In the genomic region with DNA sequence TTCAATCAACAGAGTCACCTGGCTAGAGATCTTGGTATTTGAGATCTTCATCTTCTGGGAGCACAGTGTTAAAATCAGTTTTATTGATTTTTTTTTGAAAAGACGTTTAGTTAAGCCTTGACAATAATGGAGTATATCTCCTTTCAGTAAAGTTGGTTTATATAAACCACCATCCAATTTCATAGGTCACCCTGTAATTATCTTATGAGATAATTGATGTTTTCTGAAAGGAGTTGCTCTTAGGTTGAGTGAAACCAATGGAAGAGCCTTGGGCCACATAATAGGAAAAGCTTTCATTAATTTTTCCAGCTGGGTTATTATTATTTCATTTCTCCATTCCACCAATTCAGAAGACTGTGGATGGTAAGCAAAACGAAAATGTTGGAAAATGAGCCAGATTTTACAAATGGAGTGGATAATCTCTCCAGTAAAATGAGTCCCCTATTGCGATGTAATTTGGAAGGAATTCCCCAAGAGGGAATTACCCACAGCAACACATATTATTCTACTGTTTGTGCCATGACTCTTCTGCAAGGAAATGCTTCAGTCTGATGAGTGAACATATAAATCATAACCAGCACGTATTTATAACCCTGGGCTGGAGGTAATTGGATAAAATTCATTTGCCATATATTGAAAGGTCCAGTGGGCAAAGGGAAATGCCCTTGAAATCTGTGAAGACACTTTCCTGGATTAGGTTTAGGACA, we compare ENCODE assay signal across 22 cellular contexts. TPM values are rescaled to one million over a fixed set of nuclear protein-coding genes. Genes with fewer than 3 reads are reported as not detected.
A peak's percentile ranks its signal among the peaks of the same experiment; 100 is the strongest.
DNase-seq lines count a peak whose midpoint lies in the region; ATAC-seq, FAIRE-seq and TF ChIP-seq lines count a peak whose summit lies in the region.
"Had no signal": no experiment of that assay in that cellular context is flagged by ENCODE, and none has a peak within 500 bp of the region (broad histone marks: within the 10 kb centered on the region; RNA-seq: fewer than 3 reads in every experiment).

No MANE protein-coding gene starts in this region.

- H3K36me3 ChIP-seq in ACC112 (ENCODE audit: insufficient read depth, low read length) = no peaks in the 10 kb centered on the region

- H3K27ac Mint-ChIP-seq in activated T-helper 1 cell treated with anti-CD3 and anti-CD28 coated beads, Interleukin-12 subunit alpha, Interleukin-12 subunit beta, Interleukin-2, Interleukin-4 antibody, amounts not matched to agents 30 ng/mL and 10 ng/mL and 1 ng/mL, durations not matched to agents 14 hours and 24 hours and 36 hours = no peak overlapping the region
- H3K27ac Mint-ChIP-seq: activated T-cell treated with anti-CD3 and anti-CD28 coated beads, Interleukin-2, amount 50 U/mL, for 24 hours had no signal

- peaks cover 33% of the 10 kb centered on the region for H3K27me3 Mint-ChIP-seq in activated T-helper 1 cell treated with anti-CD3 and anti-CD28 coated beads, Interleukin-12 subunit alpha, Interleukin-12 subunit beta, Interleukin-2, Interleukin-4 antibody, amounts not matched to agents 30 ng/mL and 10 ng/mL and 1 ng/mL, durations not matched to agents 14 hours and 24 hours and 36 hours (ENCODE audit: insufficient read depth)

- ATAC-seq in omental fat pad (ENCODE audit: low FRiP score) = no peak
- ATAC-seq: A549 had no signal

- no peaks in the 10 kb centered on the region for H3K9me3 Mint-ChIP-seq in activated T-helper 1 cell treated with anti-CD3 and anti-CD28 coated beads, Interleukin-12 subunit alpha, Interleukin-12 subunit beta, Interleukin-2, Interleukin-4 antibody, amounts not matched to agents 30 ng/mL and 10 ng/mL and 1 ng/mL, durations not matched to agents 14 hours and 24 hours and 36 hours
- H3K9me3 Mint-ChIP-seq: activated T-cell treated with anti-CD3 and anti-CD28 coated beads, Interleukin-2, amount 50 U/mL, for 24 hours had no signal

- peak overlapping the region; percentile 10 for H2AFZ ChIP-seq in ACC112 (ENCODE audit: low read length, unreplicated experiment)

- TF ChIP-seq CTCF in omental fat pad (IDR thresholded peaks at IDR 0.05) = no peak

- peak; percentile 49 for FAIRE-seq in GM19239 (lab: Jason Lieb, UNC)
- FAIRE-seq: A549 had no signal

- intact Hi-C loops in activated T-helper 1 cell treated with anti-CD3 and anti-CD28 coated beads, Interleukin-12 subunit alpha, Interleukin-12 subunit beta, Interleukin-2, Interleukin-4 antibody, amounts not matched to agents 30 ng/mL and 10 ng/mL and 1 ng/mL, durations not matched to agents 14 hours and 24 hours and 36 hours (cut with micrococcal nuclease) = no loop called here

- no peaks in the 10 kb centered on the region for H3K27me3 ChIP-seq in ACC112 (ENCODE audit: insufficient read depth, low read length)

- H3K27ac ChIP-seq in ACC112 (ENCODE audit: low read depth, low read length) = peak overlapping the region; percentile 63; the same call in 1 of the 2 replicates
- H3K27ac ChIP-seq: A549, RWPE1, skin epidermis, VCaP had no signal

- no peak for DNase-seq in GM19239 (ENCODE audit: insufficient read length, low spot score)
- DNase-seq in NCI-H2227 treated with DMSO at 0.1 percent for 48 hours (lab: John Stamatoyannopoulos, UW) = peak; percentile 28
- peak; percentile 13 for DNase-seq in glomerular visceral epithelial cell (ENCODE audit: extremely low spot score)
- DNase-seq in AML-193 (lab: John Stamatoyannopoulos, UW) = no peak
- DNase-seq in omental fat pad (ENCODE audit: low spot score) = no peak
- no peak for DNase-seq in activated T-helper 1 cell treated with anti-CD3 and anti-CD28 coated beads, Interleukin-12 subunit alpha, Interleukin-12 subunit beta, Interleukin-2, Interleukin-4 antibody, amounts not matched to agents 30 ng/mL and 10 ng/mL and 1 ng/mL, durations not matched to agents 14 hours and 24 hours and 36 hours (ENCODE audit: low spot score)
- DNase-seq in anterior cingulate cortex (lab: John Stamatoyannopoulos, UW) = no peak
- DNase-seq: activated CD4-positive, alpha-beta T cell treated with anti-CD3 and anti-CD28 coated beads for 48 hours; activated naive CD4-positive, alpha-beta T cell; activated T-cell treated with anti-CD3 and anti-CD28 coated beads, Interleukin-2, amount 50 U/mL, for 24 hours; cortex of kidney; DMS79 treated with DMSO at 0.1 percent for 48 hours; kidney glomerular epithelial cell; NCI-H1436; NCI-H2171 treated with DMSO at 0.1 percent for 48 hours; stimulated activated CD4-positive, alpha-beta T cell treated with anti-CD3 and anti-CD28 coated beads, Interleukin-2, amount 100 ng/mL, for 24 hours had no signal

- no peaks in the 10 kb centered on the region for H3K4me1 Mint-ChIP-seq in activated T-helper 1 cell treated with anti-CD3 and anti-CD28 coated beads, Interleukin-12 subunit alpha, Interleukin-12 subunit beta, Interleukin-2, Interleukin-4 antibody, amounts not matched to agents 30 ng/mL and 10 ng/mL and 1 ng/mL, durations not matched to agents 14 hours and 24 hours and 36 hours (ENCODE audit: low read depth)

- peak overlapping the region; percentile 42; the same call in 1 of the 2 replicates for H3K4me3 ChIP-seq in ACC112 (ENCODE audit: low read depth, low read length)
- H3K4me3 ChIP-seq: A549, skin epidermis had no signal

- H3K79me2 ChIP-seq in ACC112 (ENCODE audit: control insufficient read depth, insufficient read depth, low read length, unreplicated experiment) = no peaks in the 10 kb centered on the region

- no peak overlapping the region for H3K4me3 Mint-ChIP-seq in activated T-helper 1 cell treated with anti-CD3 and anti-CD28 coated beads, Interleukin-12 subunit alpha, Interleukin-12 subunit beta, Interleukin-2, Interleukin-4 antibody, amounts not matched to agents 30 ng/mL and 10 ng/mL and 1 ng/mL, durations not matched to agents 14 hours and 24 hours and 36 hours
- H3K4me3 Mint-ChIP-seq: activated T-cell treated with anti-CD3 and anti-CD28 coated beads, Interleukin-2, amount 50 U/mL, for 24 hours had no signal

- H3K4me1 ChIP-seq in ACC112 (ENCODE audit: control insufficient read depth, insufficient read depth, low read length, unreplicated experiment) = peaks cover 21% of the 10 kb centered on the region

- no peaks in the 10 kb centered on the region for H3K36me3 Mint-ChIP-seq in activated T-helper 1 cell treated with anti-CD3 and anti-CD28 coated beads, Interleukin-12 subunit alpha, Interleukin-12 subunit beta, Interleukin-2, Interleukin-4 antibody, amounts not matched to agents 30 ng/mL and 10 ng/mL and 1 ng/mL, durations not matched to agents 14 hours and 24 hours and 36 hours (ENCODE audit: low read depth)

RNA-seq across cellular contexts. Expression of gene TINAGL1, which starts 46.2 kb away (rescaled TPM):
- 100 to 1,000 TPM in 3 of 4 donors, 10 to 100 TPM in 1; 89.7 to 661 (median 197) TPM for total RNA-seq in omental fat pad
- not detected in 2 replicates for total RNA-seq in activated T-helper 1 cell treated with anti-CD3 and anti-CD28 coated beads, Interleukin-12 subunit alpha, Interleukin-12 subunit beta, Interleukin-2, Interleukin-4 antibody, amounts not matched to agents 30 ng/mL and 10 ng/mL and 1 ng/mL, durations not matched to agents 14 hours and 24 hours and 36 hours
- total RNA-seq: activated CD8-positive, alpha-beta memory T cell treated with anti-CD3 and anti-CD28 coated beads for 36 hours had no signal

Comparison
In these comparisons a context has a peak if more than half of its experiments do, and no peak if none do; other contexts are left out.
1. DNase-seq: peak in NCI-H2227 treated with DMSO at 0.1 percent for 48 hours (single experiment) and glomerular visceral epithelial cell (single experiment); none in GM19239 (single experiment), AML-193 (0 of 2), omental fat pad (single experiment), activated T-helper 1 cell treated with anti-CD3 and anti-CD28 coated beads, Interleukin-12 subunit alpha, Interleukin-12 subunit beta, Interleukin-2, Interleukin-4 antibody, amounts not matched to agents 30 ng/mL and 10 ng/mL and 1 ng/mL, durations not matched to agents 14 hours and 24 hours and 36 hours (single experiment) and anterior cingulate cortex (0 of 58).
2. RNA of gene TINAGL1, which starts 46.2 kb away (total RNA-seq): 89.7 to 661 TPM in omental fat pad; not detected in activated T-helper 1 cell treated with anti-CD3 and anti-CD28 coated beads, Interleukin-12 subunit alpha, Interleukin-12 subunit beta, Interleukin-2, Interleukin-4 antibody, amounts not matched to agents 30 ng/mL and 10 ng/mL and 1 ng/mL, durations not matched to agents 14 hours and 24 hours and 36 hours; every median in the first group is over 10 times any median in the second.